ENCODE assay signal across 1 cellular context in genomic region chr15:75737116-75737703, GRCh38.
TF ChIP-seq lines count a peak whose summit lies in the region.

No MANE protein-coding gene starts in this region.

TF ChIP-seq in HepG2, 621 proteins besides CTCF, POLR2A, EP300 and RAD21:
- peak; percentile 67; the same call in 1 of the 2 replicates for TF ChIP-seq ZNF691 (CRISPR knock-in tag; IDR thresholded peaks at IDR 0.05; ENCODE audit: borderline replicate concordance, low read depth)
